Comparison of ENCODE assay signal across 1 cellular context in the genomic region with DNA sequence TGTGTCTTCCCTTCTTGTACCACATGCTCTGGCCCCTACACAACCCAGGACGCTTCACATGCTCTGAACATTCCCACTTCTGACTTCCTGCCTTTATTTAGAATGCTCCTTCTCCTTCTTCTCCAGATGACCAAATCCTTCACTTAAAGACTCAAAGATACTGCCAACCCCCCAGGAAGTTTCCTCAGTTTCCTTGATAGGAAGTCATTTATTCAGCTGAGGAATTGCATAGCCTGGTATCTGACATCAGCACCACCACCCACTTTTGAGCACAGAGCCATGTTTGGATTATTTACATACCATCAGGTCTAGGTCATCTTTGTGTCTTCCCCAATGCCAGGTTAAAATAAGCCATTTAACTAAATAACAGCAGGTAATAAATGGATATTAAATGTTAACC.
A peak's percentile ranks its signal among the peaks of the same experiment; 100 is the strongest.
TF ChIP-seq lines count a peak whose summit lies in the region.

No MANE protein-coding gene starts in this region.

TF ChIP-seq in Ishikawa, 13 proteins besides CTCF, POLR2A, EP300 and RAD21 (continued from another document):
- TF ChIP-seq TEAD4 (IDR thresholded peaks at IDR 0.05) = peak; percentile 31
